In the genomic region with DNA sequence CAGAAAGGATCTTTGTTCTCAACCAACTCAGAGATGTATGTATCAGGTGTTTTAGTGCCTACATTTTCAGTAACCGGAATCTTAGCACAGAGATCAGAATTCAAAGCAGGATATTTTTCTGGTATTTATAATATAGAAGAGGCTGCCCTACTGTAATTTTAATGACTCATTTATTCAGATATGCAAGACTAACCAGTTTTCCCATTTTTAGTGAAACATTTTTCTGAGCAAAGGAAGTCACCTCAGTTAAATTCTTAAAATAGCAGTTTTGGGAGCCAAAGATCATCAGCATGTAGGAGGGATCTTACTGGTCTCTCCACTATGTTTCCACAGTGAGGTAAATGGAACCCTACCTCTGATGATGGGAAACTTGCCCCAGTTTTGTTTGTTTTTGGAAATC, we compare ENCODE assay signal across 1 cellular context.
TF ChIP-seq lines count a peak whose summit lies in the region.

No MANE protein-coding gene starts in this region.

TF ChIP-seq in GM23338, 12 proteins besides CTCF, POLR2A, EP300 and RAD21 (continued from another document):
- TF ChIP-seq, protein P1, sequence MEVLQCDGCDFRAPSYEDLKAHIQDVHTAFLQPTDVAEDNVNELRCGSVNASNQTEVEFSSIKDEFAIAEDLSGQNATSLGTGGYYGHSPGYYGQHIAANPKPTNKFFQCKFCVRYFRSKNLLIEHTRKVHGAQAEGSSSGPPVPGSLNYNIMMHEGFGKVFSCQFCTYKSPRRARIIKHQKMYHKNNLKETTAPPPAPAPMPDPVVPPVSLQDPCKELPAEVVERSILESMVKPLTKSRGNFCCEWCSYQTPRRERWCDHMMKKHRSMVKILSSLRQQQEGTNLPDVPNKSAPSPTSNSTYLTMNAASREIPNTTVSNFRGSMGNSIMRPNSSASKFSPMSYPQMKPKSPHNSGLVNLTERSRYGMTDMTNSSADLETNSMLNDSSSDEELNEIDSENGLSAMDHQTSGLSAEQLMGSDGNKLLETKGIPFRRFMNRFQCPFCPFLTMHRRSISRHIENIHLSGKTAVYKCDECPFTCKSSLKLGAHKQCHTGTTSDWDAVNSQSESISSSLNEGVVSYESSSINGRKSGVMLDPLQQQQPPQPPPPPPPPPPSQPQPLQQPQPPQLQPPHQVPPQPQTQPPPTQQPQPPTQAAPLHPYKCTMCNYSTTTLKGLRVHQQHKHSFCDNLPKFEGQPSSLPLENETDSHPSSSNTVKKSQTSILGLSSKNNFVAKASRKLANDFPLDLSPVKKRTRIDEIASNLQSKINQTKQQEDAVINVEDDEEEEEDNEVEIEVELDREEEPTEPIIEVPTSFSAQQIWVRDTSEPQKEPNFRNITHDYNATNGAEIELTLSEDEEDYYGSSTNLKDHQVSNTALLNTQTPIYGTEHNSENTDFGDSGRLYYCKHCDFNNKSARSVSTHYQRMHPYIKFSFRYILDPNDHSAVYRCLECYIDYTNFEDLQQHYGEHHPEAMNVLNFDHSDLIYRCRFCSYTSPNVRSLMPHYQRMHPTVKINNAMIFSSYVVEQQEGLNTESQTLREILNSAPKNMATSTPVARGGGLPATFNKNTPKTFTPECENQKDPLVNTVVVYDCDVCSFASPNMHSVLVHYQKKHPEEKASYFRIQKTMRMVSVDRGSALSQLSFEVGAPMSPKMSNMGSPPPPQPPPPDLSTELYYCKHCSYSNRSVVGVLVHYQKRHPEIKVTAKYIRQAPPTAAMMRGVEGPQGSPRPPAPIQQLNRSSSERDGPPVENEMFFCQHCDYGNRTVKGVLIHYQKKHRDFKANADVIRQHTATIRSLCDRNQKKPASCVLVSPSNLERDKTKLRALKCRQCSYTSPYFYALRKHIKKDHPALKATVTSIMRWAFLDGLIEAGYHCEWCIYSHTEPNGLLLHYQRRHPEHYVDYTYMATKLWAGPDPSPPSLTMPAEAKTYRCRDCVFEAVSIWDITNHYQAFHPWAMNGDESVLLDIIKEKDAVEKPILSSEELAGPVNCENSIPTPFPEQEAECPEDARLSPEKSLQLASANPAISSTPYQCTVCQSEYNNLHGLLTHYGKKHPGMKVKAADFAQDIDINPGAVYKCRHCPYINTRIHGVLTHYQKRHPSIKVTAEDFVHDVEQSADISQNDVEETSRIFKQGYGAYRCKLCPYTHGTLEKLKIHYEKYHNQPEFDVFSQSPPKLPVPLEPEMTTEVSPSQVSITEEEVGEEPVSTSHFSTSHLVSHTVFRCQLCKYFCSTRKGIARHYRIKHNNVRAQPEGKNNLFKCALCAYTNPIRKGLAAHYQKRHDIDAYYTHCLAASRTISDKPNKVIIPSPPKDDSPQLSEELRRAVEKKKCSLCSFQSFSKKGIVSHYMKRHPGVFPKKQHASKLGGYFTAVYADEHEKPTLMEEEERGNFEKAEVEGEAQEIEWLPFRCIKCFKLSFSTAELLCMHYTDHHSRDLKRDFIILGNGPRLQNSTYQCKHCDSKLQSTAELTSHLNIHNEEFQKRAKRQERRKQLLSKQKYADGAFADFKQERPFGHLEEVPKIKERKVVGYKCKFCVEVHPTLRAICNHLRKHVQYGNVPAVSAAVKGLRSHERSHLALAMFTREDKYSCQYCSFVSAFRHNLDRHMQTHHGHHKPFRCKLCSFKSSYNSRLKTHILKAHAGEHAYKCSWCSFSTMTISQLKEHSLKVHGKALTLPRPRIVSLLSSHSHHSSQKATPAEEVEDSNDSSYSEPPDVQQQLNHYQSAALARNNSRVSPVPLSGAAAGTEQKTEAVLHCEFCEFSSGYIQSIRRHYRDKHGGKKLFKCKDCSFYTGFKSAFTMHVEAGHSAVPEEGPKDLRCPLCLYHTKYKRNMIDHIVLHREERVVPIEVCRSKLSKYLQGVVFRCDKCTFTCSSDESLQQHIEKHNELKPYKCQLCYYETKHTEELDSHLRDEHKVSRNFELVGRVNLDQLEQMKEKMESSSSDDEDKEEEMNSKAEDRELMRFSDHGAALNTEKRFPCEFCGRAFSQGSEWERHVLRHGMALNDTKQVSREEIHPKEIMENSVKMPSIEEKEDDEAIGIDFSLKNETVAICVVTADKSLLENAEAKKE (CRISPR knock-in tag; IDR thresholded peaks at IDR 0.05): no peak
- TF ChIP-seq POLR2AphosphoS5 (IDR thresholded peaks at IDR 0.05; ENCODE audit: low read depth): no peak
- no peak for TF ChIP-seq ZNF331 (CRISPR knock-in tag; IDR thresholded peaks at IDR 0.05; ENCODE audit: low read depth)
- no peak for TF ChIP-seq CREB1 (CRISPR knock-in tag; IDR thresholded peaks at IDR 0.05; ENCODE audit: low read depth)
- no peak for TF ChIP-seq ZNF114 (CRISPR knock-in tag; IDR thresholded peaks at IDR 0.05)
- TF ChIP-seq, protein P2, sequence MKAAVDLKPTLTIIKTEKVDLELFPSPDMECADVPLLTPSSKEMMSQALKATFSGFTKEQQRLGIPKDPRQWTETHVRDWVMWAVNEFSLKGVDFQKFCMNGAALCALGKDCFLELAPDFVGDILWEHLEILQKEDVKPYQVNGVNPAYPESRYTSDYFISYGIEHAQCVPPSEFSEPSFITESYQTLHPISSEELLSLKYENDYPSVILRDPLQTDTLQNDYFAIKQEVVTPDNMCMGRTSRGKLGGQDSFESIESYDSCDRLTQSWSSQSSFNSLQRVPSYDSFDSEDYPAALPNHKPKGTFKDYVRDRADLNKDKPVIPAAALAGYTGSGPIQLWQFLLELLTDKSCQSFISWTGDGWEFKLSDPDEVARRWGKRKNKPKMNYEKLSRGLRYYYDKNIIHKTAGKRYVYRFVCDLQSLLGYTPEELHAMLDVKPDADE (IDR thresholded peaks at IDR 0.05): no peak
